In the genomic region with DNA sequence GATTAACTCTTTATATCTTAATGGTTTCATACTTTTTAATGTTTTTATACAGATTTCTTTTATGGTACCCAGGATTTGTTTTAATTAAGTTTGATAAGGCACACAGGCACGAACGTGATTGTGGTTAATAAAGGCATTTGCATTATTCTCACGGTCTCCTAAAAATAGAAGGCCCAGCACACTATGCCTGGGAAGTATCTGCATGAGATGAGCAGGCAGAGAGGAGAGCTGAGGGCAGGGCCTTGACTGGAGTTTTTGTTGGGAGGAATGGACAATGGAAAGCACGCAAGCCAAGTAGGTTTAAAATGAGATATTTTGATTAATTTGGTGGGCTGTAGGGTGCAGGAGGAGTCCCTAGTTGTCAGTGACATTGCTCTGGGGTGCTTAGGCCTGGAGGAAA, we compare ENCODE assay signal across 25 cellular contexts.
"Had no signal": no experiment of that assay in that cellular context is flagged by ENCODE, and none has a peak within 500 bp of the region (broad histone marks: within the 10 kb centered on the region; RNA-seq: fewer than 3 reads in every experiment).

No MANE protein-coding gene starts in this region.

- H3K9ac ChIP-seq: neural progenitor cell, parathyroid adenoma had no signal

- H3K4me3 ChIP-seq: neural progenitor cell, ovary, psoas muscle, right lobe of liver, sigmoid colon, stomach, thoracic aorta, thyroid gland, tibial nerve, upper lobe of left lung, vagina had no signal

- DNase-seq: natural killer cell; occipital lobe; ovary; posterior cingulate gyrus; psoas muscle; right cardiac atrium; right lobe of liver; sigmoid colon; small intestine; stimulated activated CD4-positive, alpha-beta T cell treated with anti-CD3 and anti-CD28 coated beads, Interleukin-15, amount 100 ng/mL, for 24 hours; stimulated activated CD4-positive, alpha-beta T cell treated with anti-CD3 and anti-CD28 coated beads, Interleukin-2, amount 100 ng/mL, for 24 hours; stimulated activated CD4-positive, alpha-beta T cell treated with anti-CD3 and anti-CD28 coated beads, Interleukin-2, amount 100 ng/mL, for 48 hours; stimulated activated CD4-positive, alpha-beta T cell treated with anti-CD3 and anti-CD28 coated beads, Interleukin-4, amount 100 ng/mL, for 24 hours; stimulated activated naive B cell treated with anti-CD40 and anti-IgM and Interleukin-4, amounts not matched to agents 10 μg/mL and 1 μg/mL and 100 μg/mL, for 72 hours; stimulated activated naive CD4-positive, alpha-beta T cell treated with Interleukin-2 at 50 U/mL for 16 hours; stomach; thyroid gland; trophoblast cell; upper lobe of left lung had no signal

- H3K9me3 ChIP-seq: ovary, psoas muscle, right lobe of liver, sigmoid colon, thoracic aorta, thyroid gland, tibial nerve, upper lobe of left lung, vagina had no signal

- ATAC-seq: natural killer cell; psoas muscle; right cardiac atrium; right lobe of liver; stimulated activated effector memory CD8-positive, alpha-beta T cell treated with anti-CD3 and anti-CD28 coated beads, Interleukin-12 subunit alpha, Interleukin-12 subunit beta, amount 100 ng/mL, for 72 hours; stimulated activated naive B cell treated with anti-CD40 and anti-IgM and Interleukin-4, amounts not matched to agents 10 μg/mL and 1 μg/mL and 100 μg/mL, for 72 hours had no signal

- H2AFZ ChIP-seq: neural progenitor cell, parathyroid adenoma had no signal

- H3K36me3 ChIP-seq: neural progenitor cell, ovary, right lobe of liver, sigmoid colon, stomach, thoracic aorta, thyroid gland, tibial nerve, upper lobe of left lung, vagina had no signal

- H3K27ac ChIP-seq: neural progenitor cell, ovary, parathyroid adenoma, psoas muscle, right lobe of liver, sigmoid colon, stomach, thoracic aorta, thyroid gland, tibial nerve, upper lobe of left lung, vagina had no signal

- H3K4me2 ChIP-seq: neural progenitor cell had no signal

- H3K79me2 ChIP-seq: parathyroid adenoma had no signal

- H3K27me3 ChIP-seq: ovary, right lobe of liver, sigmoid colon, stomach, thyroid gland, tibial nerve, upper lobe of left lung, vagina had no signal
